ENCODE assay signal across 8 cellular contexts in the genomic region with DNA sequence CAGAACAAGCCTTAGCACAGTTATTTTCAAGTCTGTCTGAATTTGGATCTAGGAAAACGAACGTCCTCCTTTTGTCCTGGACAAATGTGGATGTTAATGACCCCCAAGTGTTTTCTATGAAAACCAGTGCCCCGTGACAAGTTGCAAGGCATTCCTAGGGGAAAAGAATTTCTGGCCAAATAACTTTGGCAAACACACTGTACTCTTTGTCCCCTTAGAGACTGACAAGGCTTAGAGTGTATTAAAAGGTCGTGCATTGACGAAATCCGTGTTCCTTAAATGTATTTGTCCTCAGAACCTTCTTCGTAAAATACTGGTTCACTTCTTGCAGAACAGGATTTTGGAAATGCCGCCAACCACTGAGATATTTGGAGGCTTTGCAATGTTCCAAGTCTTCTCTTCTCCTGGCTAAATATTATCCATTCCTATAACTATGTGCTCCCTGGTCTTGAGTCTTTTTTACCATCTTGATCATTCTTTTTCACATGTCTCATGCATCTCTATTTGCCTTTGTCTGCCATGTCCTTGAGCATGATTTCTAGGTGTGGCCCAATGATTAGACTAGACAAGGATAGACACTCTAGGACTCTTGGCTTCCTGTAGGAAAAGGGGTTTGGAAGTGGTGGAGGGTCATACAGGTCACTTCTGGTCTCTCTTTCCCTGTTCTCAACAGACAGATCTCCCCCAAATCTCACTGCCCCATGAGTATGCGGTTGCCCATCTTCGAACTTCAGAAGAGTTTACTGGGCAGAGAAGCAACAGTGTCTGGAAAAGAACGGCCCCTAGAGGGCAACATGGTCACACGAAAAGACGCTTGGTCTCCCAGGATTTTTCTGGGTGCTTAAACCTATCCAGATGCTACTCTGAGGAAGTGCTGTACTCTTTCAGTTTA.
DNase-seq lines count a peak whose midpoint lies in the region; ATAC-seq and TF ChIP-seq lines count a peak whose summit lies in the region.

No MANE protein-coding gene starts in this region.

- DNase-seq in AG04449 (ENCODE audit: low read depth, low spot score) (no peak), NCI-H2081 (lab: John Stamatoyannopoulos, UW) (peak; percentile 14 to 28), activated B cell treated with CpG ODN at 0.5 μM for 24 hours (no peak), fibroblast of peridontal ligament (ENCODE audit: extremely low read depth) (peak; percentile 40), neural progenitor cell (ENCODE audit: low spot score) (peak; percentile 78), NCI-H1436 treated with DMSO at 0.1 percent for 48 hours (lab: John Stamatoyannopoulos, UW) (no peak)

- no peaks in the 10 kb centered on the region for H3K9me3 Mint-ChIP-seq in activated B cell treated with CpG ODN at 0.5 μM for 24 hours
- no peaks in the 10 kb centered on the region for H3K9me3 Mint-ChIP-seq in neural progenitor cell

- no peaks in the 10 kb centered on the region for H3K36me3 Mint-ChIP-seq in activated B cell treated with CpG ODN at 0.5 μM for 24 hours (ENCODE audit: low read depth)
- no peaks in the 10 kb centered on the region for H3K36me3 Mint-ChIP-seq in neural progenitor cell

- no peak overlapping the region for H3K4me3 ChIP-seq in AG04449 (ENCODE audit: low read depth, low read length)
- H3K4me3 ChIP-seq in neural progenitor cell = no peak overlapping the region

- H3K27ac ChIP-seq in neural progenitor cell = no peak overlapping the region

- no peaks in the 10 kb centered on the region for H4K20me1 ChIP-seq in neural progenitor cell (ENCODE audit: low read depth)

- TF ChIP-seq CTCF in AG04449 (IDR thresholded peaks at IDR 0.05; ENCODE audit: insufficient read depth, low read length, missing control alignments) = peak; percentile 49
- no peak for TF ChIP-seq CTCF in activated B cell treated with CpG ODN at 0.5 μM for 24 hours (IDR thresholded peaks at IDR 0.05)
- peak; percentile 89 for TF ChIP-seq CTCF in neural progenitor cell (IDR thresholded peaks at IDR 0.05)

- H3K27me3 Mint-ChIP-seq in activated B cell treated with CpG ODN at 0.5 μM for 24 hours = peaks cover 2% of the 10 kb centered on the region
- peaks cover 3% of the 10 kb centered on the region for H3K27me3 Mint-ChIP-seq in neural progenitor cell (ENCODE audit: insufficient read depth, low read depth)

- H3K4me1 Mint-ChIP-seq in activated B cell treated with CpG ODN at 0.5 μM for 24 hours (peaks cover 4% of the 10 kb centered on the region), neural progenitor cell (peaks cover 8% of the 10 kb centered on the region)

- POLR2A ChIA-PET in AG04449 (lab: Yijun Ruan, JAX) = no interaction called here
- POLR2A ChIA-PET in activated B cell treated with CpG ODN at 0.5 μM for 24 hours (lab: Charles Lee) = no interaction called here

- H3K4me2 ChIP-seq in neural progenitor cell = no peak overlapping the region

- H3F3A ChIP-seq in neural progenitor cell (ENCODE audit: low read depth) = no peaks in the 10 kb centered on the region

- intact Hi-C loops in activated B cell treated with CpG ODN at 0.5 μM for 24 hours (cut with micrococcal nuclease) = loop anchor here (1.0 to 10.0 kb wide), 4 partner anchors 78 to 430 kb away; a partner anchor contains a TSS

- H3K4me1 ChIP-seq in neural progenitor cell = no peaks in the 10 kb centered on the region

- CTCF ChIA-PET in AG04449 (lab: Yijun Ruan, JAX) (interaction anchor here (1.0 kb wide), 1 partner anchor 17 kb away, joined by 5 read pairs; no protein-coding TSS in a partner anchor), activated B cell treated with CpG ODN at 0.5 μM for 24 hours (lab: Charles Lee) (interaction anchor here (1.4 kb wide), 1 partner anchor 1492 kb away, joined by 3 read pairs; no protein-coding TSS in a partner anchor)

- no peaks in the 10 kb centered on the region for H3K27me3 ChIP-seq in neural progenitor cell

- H3K36me3 ChIP-seq in neural progenitor cell = no peaks in the 10 kb centered on the region

- H3K9me3 ChIP-seq in neural progenitor cell (ENCODE audit: low read depth) = no peaks in the 10 kb centered on the region

- H3K27ac Mint-ChIP-seq in activated B cell treated with CpG ODN at 0.5 μM for 24 hours (no peak overlapping the region), neural progenitor cell (no peak overlapping the region)

- no peaks in the 10 kb centered on the region for H3K79me2 ChIP-seq in neural progenitor cell (ENCODE audit: low read depth)

- H3K4me3 Mint-ChIP-seq in activated B cell treated with CpG ODN at 0.5 μM for 24 hours = no peak overlapping the region
- H3K4me3 Mint-ChIP-seq in neural progenitor cell = no peak overlapping the region

- ATAC-seq in GM18498 (IDR thresholded peaks at IDR 0.05; ENCODE audit: unreplicated experiment) (peak; percentile 87), HG02763 (IDR thresholded peaks at IDR 0.05; ENCODE audit: unreplicated experiment) (peak; percentile 78), activated B cell treated with CpG ODN at 0.5 μM for 24 hours (ENCODE audit: low read depth) (peak; percentile 18)

- peak overlapping the region; percentile 66 for H2AFZ ChIP-seq in neural progenitor cell (replicated peaks)

- H3K9ac ChIP-seq in neural progenitor cell = no peak overlapping the region

Comparison
In these comparisons a context has a peak if more than half of its experiments do, and no peak if none do; other contexts are left out.
1. DNase-seq: peak in NCI-H2081 (2 of 2), fibroblast of peridontal ligament (single experiment) and neural progenitor cell (single experiment); none in AG04449 (single experiment), activated B cell treated with CpG ODN at 0.5 μM for 24 hours (single experiment) and NCI-H1436 treated with DMSO at 0.1 percent for 48 hours (single experiment).
2. ATAC-seq: peak in every context shown above with its lines; median percentile 87 in GM18498; 78 in HG02763; 18 in activated B cell treated with CpG ODN at 0.5 μM for 24 hours.